In the genomic region with DNA sequence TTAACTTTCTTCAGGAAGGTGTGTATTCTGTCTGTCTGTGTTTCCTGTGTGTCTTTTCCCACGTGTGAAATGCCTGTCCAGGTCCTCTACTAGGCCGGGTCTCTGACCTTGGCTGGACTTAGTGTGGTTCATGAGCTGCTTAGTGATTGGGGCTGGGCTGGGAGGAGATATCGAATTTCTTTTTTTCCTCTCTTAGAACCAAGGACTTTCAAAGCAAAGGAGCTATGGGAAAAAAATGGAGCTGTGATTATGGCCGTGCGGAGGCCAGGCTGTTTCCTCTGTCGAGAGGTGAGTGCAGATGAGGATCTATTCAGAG, we compare ENCODE assay signal across 30 cellular contexts. TPM values are rescaled to one million over a fixed set of nuclear protein-coding genes. Genes with fewer than 3 reads are reported as not detected.
DNase-seq lines count a peak whose midpoint lies in the region; ATAC-seq and TF ChIP-seq lines count a peak whose summit lies in the region.
"Had no signal": no experiment of that assay in that cellular context is flagged by ENCODE, and none has a peak within 500 bp of the region (broad histone marks: within the 10 kb centered on the region; RNA-seq: fewer than 3 reads in every experiment).

No MANE protein-coding gene starts in this region.

- no peak overlapping the region for H3K9ac ChIP-seq in OCI-LY3 (ENCODE audit: low read length)
- H3K9ac ChIP-seq: neural progenitor cell, parathyroid adenoma had no signal

- H3K4me1 Mint-ChIP-seq in progenitor cell of endocrine pancreas (ENCODE audit: low read depth): peaks cover 15% of the 10 kb centered on the region

- H3K4me3 ChIP-seq in OCI-LY3 (ENCODE audit: low read length): no peak overlapping the region
- H3K4me3 ChIP-seq: K562, lung, MG63, neural progenitor cell, sigmoid colon, SK-N-MC, testis had no signal

- no peaks in the 10 kb centered on the region for H3K27me3 ChIP-seq in OCI-LY3 (ENCODE audit: low read depth, low read length)
- H3K27me3 ChIP-seq: MG63, neural progenitor cell, sigmoid colon, testis had no signal

- intact Hi-C loops in Right ventricle myocardium inferior (cut with DNase I): no loop called here
- intact Hi-C loops in posterior vena cava (cut with DNase I): loop anchor here in 1 of 2 donors (10.0 kb wide), 1 partner anchor 727 kb away; no protein-coding TSS in a partner anchor

- H3K4me2 ChIP-seq in OCI-LY3 (ENCODE audit: low read length): peak overlapping the region; percentile 40
- H3K4me2 ChIP-seq: neural progenitor cell had no signal

- peak overlapping the region; percentile 24 for H3K27ac Mint-ChIP-seq in progenitor cell of endocrine pancreas
- H3K27ac Mint-ChIP-seq: activated T-helper 1 cell treated with anti-CD3 and anti-CD28 coated beads, Interleukin-12 subunit alpha, Interleukin-12 subunit beta, Interleukin-2, Interleukin-4 antibody, amounts not matched to agents 30 ng/mL and 10 ng/mL and 1 ng/mL, durations not matched to agents 14 hours and 24 hours and 36 hours; neural progenitor cell; T-helper 1 cell treated with Interleukin-12 subunit alpha and Interleukin-12 subunit beta and Interleukin-4 antibody, amounts not matched to agents 30 μg/mL and 1 μg/mL, for 36 hours had no signal

- no peaks in the 10 kb centered on the region for H4K20me1 ChIP-seq in OCI-LY3 (ENCODE audit: insufficient read depth, low read length)

- no peaks in the 10 kb centered on the region for H3K9me3 Mint-ChIP-seq in progenitor cell of endocrine pancreas (ENCODE audit: low read depth)
- H3K9me3 Mint-ChIP-seq: activated T-helper 1 cell treated with anti-CD3 and anti-CD28 coated beads, Interleukin-12 subunit alpha, Interleukin-12 subunit beta, Interleukin-2, Interleukin-4 antibody, amounts not matched to agents 30 ng/mL and 10 ng/mL and 1 ng/mL, durations not matched to agents 14 hours and 24 hours and 36 hours; neural progenitor cell; T-helper 1 cell treated with Interleukin-12 subunit alpha and Interleukin-12 subunit beta and Interleukin-4 antibody, amounts not matched to agents 30 μg/mL and 1 μg/mL, for 36 hours had no signal

- H3K27me3 Mint-ChIP-seq in progenitor cell of endocrine pancreas: no peaks in the 10 kb centered on the region

- H3K4me1 ChIP-seq in OCI-LY3 (ENCODE audit: low read length): peaks cover 14% of the 10 kb centered on the region
- H3K4me1 ChIP-seq: parathyroid adenoma had no signal

- peaks cover 24% of the 10 kb centered on the region for H3K36me3 Mint-ChIP-seq in progenitor cell of endocrine pancreas (ENCODE audit: insufficient read depth)

- no peak overlapping the region for H2AFZ ChIP-seq in OCI-LY3 (ENCODE audit: low read depth, low read length)
- H2AFZ ChIP-seq: neural progenitor cell, parathyroid adenoma had no signal

- no peak overlapping the region for H3K4me3 Mint-ChIP-seq in progenitor cell of endocrine pancreas (ENCODE audit: low read depth)
- H3K4me3 Mint-ChIP-seq: activated T-helper 1 cell treated with anti-CD3 and anti-CD28 coated beads, Interleukin-12 subunit alpha, Interleukin-12 subunit beta, Interleukin-2, Interleukin-4 antibody, amounts not matched to agents 30 ng/mL and 10 ng/mL and 1 ng/mL, durations not matched to agents 14 hours and 24 hours and 36 hours; neural progenitor cell; T-helper 1 cell treated with Interleukin-12 subunit alpha and Interleukin-12 subunit beta and Interleukin-4 antibody, amounts not matched to agents 30 μg/mL and 1 μg/mL, for 36 hours had no signal

- no peaks in the 10 kb centered on the region for H3K9me3 ChIP-seq in OCI-LY3 (ENCODE audit: insufficient read depth, low read length)
- H3K9me3 ChIP-seq: MG63, sigmoid colon, testis had no signal

- ATAC-seq in GM18511 (IDR thresholded peaks at IDR 0.05; ENCODE audit: unreplicated experiment) (peak; percentile 11), HG02798 (IDR thresholded peaks at IDR 0.05; ENCODE audit: poor library complexity, unreplicated experiment) (peak; percentile 11), Right ventricle myocardium inferior (no peak)
- ATAC-seq: activated CD4-positive, CD25-positive, alpha-beta regulatory T cell treated with anti-CD3 and anti-CD28 coated beads, Interleukin-2, amount 50 U/mL, for 24 hours; K562 had no signal

- DNase-seq in progenitor cell of endocrine pancreas (ENCODE audit: low spot score, unreplicated experiment) (no peak), mesenteric fat pad (ENCODE audit: low spot score) (no peak), NCI-H2081 (lab: John Stamatoyannopoulos, UW) (no peak), Right ventricle myocardium inferior (ENCODE audit: missing footprints) (no peak), posterior vena cava (ENCODE audit: low spot score) (no peak)
- DNase-seq: activated CD4-positive, alpha-beta T cell treated with anti-CD3 and anti-CD28 coated beads, Interleukin-2, amount 50 U/mL, for 48 hours; activated CD8-positive, alpha-beta memory T cell treated with anti-CD3 and anti-CD28 coated beads, Interleukin-2, amount 50 U/mL, for 4 hours; activated naive CD4-positive, alpha-beta T cell treated with anti-CD3 and anti-CD28 coated beads, Interleukin-2, amount 50 U/mL, for 16 hours; amygdala; C1 segment of cervical spinal cord; kidney; MG63; NCI-H2029 treated with DMSO at 0.1 percent for 48 hours; NCI-H345; NCI-H748 treated with DMSO at 0.1 percent for 48 hours; sigmoid colon; stimulated activated naive CD4-positive, alpha-beta T cell treated with Interleukin-2 at 50 U/mL for 16 hours; testis had no signal

- no peaks in the 10 kb centered on the region for H3K79me2 ChIP-seq in OCI-LY3 (ENCODE audit: low read length)

- H3K36me3 ChIP-seq in OCI-LY3 (replicated peaks; ENCODE audit: low read depth, low read length): no peaks in the 10 kb centered on the region
- H3K36me3 ChIP-seq: MG63 had no signal

- no peak for TF ChIP-seq CTCF in OCI-LY3 (IDR thresholded peaks at IDR 0.05; ENCODE audit: low read depth, low read length)
- TF ChIP-seq CTCF in progenitor cell of endocrine pancreas (IDR thresholded peaks at IDR 0.05; ENCODE audit: unreplicated experiment): no peak

- H3K27ac ChIP-seq in OCI-LY3 (ENCODE audit: low read length): no peak overlapping the region
- H3K27ac ChIP-seq: neural progenitor cell, parathyroid adenoma, RWPE1, sigmoid colon, SK-N-MC had no signal

RNA-seq across cellular contexts. Expression of gene PRXL2A, which starts 13.8 kb away (rescaled TPM):
- total RNA-seq in progenitor cell of endocrine pancreas (132 and 137 TPM in 2 replicates), mesenteric fat pad (500 TPM), Right ventricle myocardium inferior (102 TPM), posterior vena cava (10 to 100 TPM; 22.1 to 23.2 TPM)

RNA-seq across cellular contexts. Expression of gene TSPAN14, which starts 31.9 kb away (rescaled TPM):
- 126 TPM in 2 replicates for total RNA-seq in progenitor cell of endocrine pancreas
- total RNA-seq in mesenteric fat pad: 177 TPM
- 38.7 TPM for total RNA-seq in Right ventricle myocardium inferior
- total RNA-seq in posterior vena cava: 10 to 100 TPM; 56.6 to 57.4 TPM
